Comparison of ENCODE assay signal across 16 cellular contexts in genomic region chrX:24020280-24020876, GRCh38. TPM values are rescaled to one million over a fixed set of nuclear protein-coding genes. Genes with fewer than 3 reads are reported as not detected.
DNase-seq lines count a peak whose midpoint lies in the region; ATAC-seq and TF ChIP-seq lines count a peak whose summit lies in the region.
"Had no signal": no experiment of that assay in that cellular context is flagged by ENCODE, and none has a peak within 500 bp of the region (broad histone marks: within the 10 kb centered on the region; RNA-seq: fewer than 3 reads in every experiment).

No MANE protein-coding gene starts in this region.

- CTCF ChIA-PET in activated CD8-positive, alpha-beta T cell treated with anti-CD3 and anti-CD28 coated beads, Interleukin-2, amount 10 ng/mL, durations not matched to agents 7 days and 5 days (lab: Charles Lee) = interaction anchor here (0.9 to 1.8 kb wide), 2 partner anchors 34 to 113 kb away, joined by 3 to 4 read pairs; partner anchors contain the start of genes APOO and CXorf58

- peak overlapping the region; percentile 40 for H3K4me3 Mint-ChIP-seq in activated CD8-positive, alpha-beta T cell treated with anti-CD3 and anti-CD28 coated beads, Interleukin-2, amount 10 ng/mL, durations not matched to agents 7 days and 5 days

- H3K27me3 Mint-ChIP-seq in activated CD8-positive, alpha-beta T cell treated with anti-CD3 and anti-CD28 coated beads, Interleukin-2, amount 10 ng/mL, durations not matched to agents 7 days and 5 days (ENCODE audit: low read depth) = no peaks in the 10 kb centered on the region

- peaks cover 36% of the 10 kb centered on the region for H3K4me1 Mint-ChIP-seq in activated CD8-positive, alpha-beta T cell treated with anti-CD3 and anti-CD28 coated beads, Interleukin-2, amount 10 ng/mL, durations not matched to agents 7 days and 5 days (ENCODE audit: low read depth)

- H3K27ac ChIP-seq in BLaER1 (no peak overlapping the region), left lung (no peak overlapping the region)
- H3K27ac ChIP-seq: adrenal gland, C4-2B had no signal

- H3K27me3 ChIP-seq in BLaER1 = no peaks in the 10 kb centered on the region
- H3K27me3 ChIP-seq in left lung = peaks cover 0 to 31% of the 10 kb centered on the region in 2 donors
- H3K27me3 ChIP-seq: adrenal gland had no signal

- peaks cover 42% of the 10 kb centered on the region for H3K36me3 Mint-ChIP-seq in activated CD8-positive, alpha-beta T cell treated with anti-CD3 and anti-CD28 coated beads, Interleukin-2, amount 10 ng/mL, durations not matched to agents 7 days and 5 days (ENCODE audit: low read depth)

- H4K20me1 ChIP-seq in BLaER1 = peaks cover 73% of the 10 kb centered on the region

- H3K9me3 Mint-ChIP-seq in activated CD8-positive, alpha-beta T cell treated with anti-CD3 and anti-CD28 coated beads, Interleukin-2, amount 10 ng/mL, durations not matched to agents 7 days and 5 days (ENCODE audit: insufficient read depth) = no peaks in the 10 kb centered on the region

- no peak for ATAC-seq in activated CD8-positive, alpha-beta T cell treated with anti-CD3 and anti-CD28 coated beads, Interleukin-2, amount 10 ng/mL, durations not matched to agents 7 days and 5 days
- ATAC-seq in left lung = no peak
- ATAC-seq in GM19023 (IDR thresholded peaks at IDR 0.05; ENCODE audit: unreplicated experiment) = no peak
- ATAC-seq: PC-3, right cardiac atrium had no signal

- no peak for TF ChIP-seq CTCF in fibroblast of mammary gland (conservative IDR thresholded peaks at IDR 0.05; ENCODE audit: control insufficient read depth, insufficient read depth, low read depth, low read length)
- TF ChIP-seq CTCF in left lung (IDR thresholded peaks at IDR 0.05) = no peak

- H3K9me3 ChIP-seq in BLaER1 (peaks cover 11% of the 10 kb centered on the region), left lung (no peaks in the 10 kb centered on the region)
- H3K9me3 ChIP-seq: adrenal gland had no signal

- DNase-seq in EH (ENCODE audit: low read depth) (peak; percentile 18), fibroblast of mammary gland (ENCODE audit: low read depth) (peak; percentile 31), globus pallidus (ENCODE audit: low spot score) (no peak), left lung (no peak), NCI-H82 treated with DMSO at 0.1 percent for 48 hours (lab: John Stamatoyannopoulos, UW; ENCODE audit: unreplicated experiment) (no peak)
- no peak for DNase-seq in activated CD8-positive, alpha-beta T cell treated with anti-CD3 and anti-CD28 coated beads, Interleukin-2, amount 10 ng/mL, durations not matched to agents 7 days and 5 days
- DNase-seq: activated CD4-positive, alpha-beta T cell treated with anti-CD3 and anti-CD28 coated beads for 4 hours; adrenal gland; NCI-H1048; NCI-H2227 treated with DMSO at 0.1 percent for 48 hours; PC-3; right cardiac atrium; SW 1271 had no signal

- no peak overlapping the region for H3K9ac ChIP-seq in BLaER1

- H3K36me3 ChIP-seq in BLaER1 (peaks cover 19% of the 10 kb centered on the region; the same call in 1 of the 2 replicates), left lung (no peaks in the 10 kb centered on the region)
- H3K36me3 ChIP-seq: adrenal gland had no signal

- no peak overlapping the region for H3K4me3 ChIP-seq in BLaER1
- no peak overlapping the region for H3K4me3 ChIP-seq in fibroblast of mammary gland (ENCODE audit: control insufficient read depth, low read depth, low read length)
- no peak overlapping the region for H3K4me3 ChIP-seq in left lung
- H3K4me3 ChIP-seq: adrenal gland had no signal

- H3K4me1 ChIP-seq in BLaER1 (peaks cover 25% of the 10 kb centered on the region), left lung (peaks cover 0 to 6% of the 10 kb centered on the region in 2 donors)

- intact Hi-C loops in left lung (cut with DNase I) = no loop called here

- peak overlapping the region; percentile 46 for H3K27ac Mint-ChIP-seq in activated CD8-positive, alpha-beta T cell treated with anti-CD3 and anti-CD28 coated beads, Interleukin-2, amount 10 ng/mL, durations not matched to agents 7 days and 5 days

- POLR2A ChIA-PET in activated CD8-positive, alpha-beta T cell treated with anti-CD3 and anti-CD28 coated beads, Interleukin-2, amount 10 ng/mL, durations not matched to agents 7 days and 5 days (lab: Charles Lee) = interaction anchor here (0.6 to 1.5 kb wide), 3 partner anchors 8 to 108 kb away, joined by 3 to 6 read pairs (median 5); no protein-coding TSS in a partner anchor

- peak overlapping the region; percentile 23; the same call in 1 of the 2 replicates for H3K4me2 ChIP-seq in BLaER1

RNA-seq across cellular contexts. Expression of gene KLHL15, which starts 6.6 kb away (rescaled TPM):
- total RNA-seq in activated CD8-positive, alpha-beta T cell treated with anti-CD3 and anti-CD28 coated beads, Interleukin-2, amount 10 ng/mL, durations not matched to agents 7 days and 5 days = 10 to 100 TPM; 10.1 to 11.1 TPM
- 1 to 10 TPM; 5.8 to 6.2 TPM for total RNA-seq in left lung

RNA-seq across cellular contexts. Expression of gene EIF2S3, which starts 34.4 kb away (rescaled TPM):
- 100 to 1,000 TPM; 187 to 197 TPM for total RNA-seq in activated CD8-positive, alpha-beta T cell treated with anti-CD3 and anti-CD28 coated beads, Interleukin-2, amount 10 ng/mL, durations not matched to agents 7 days and 5 days
- 100 to 1,000 TPM; 140 to 169 TPM for total RNA-seq in left lung

Comparison
In these comparisons a context has a peak if more than half of its experiments do, and no peak if none do; other contexts are left out.
1. DNase-seq: peak in EH (single experiment) and fibroblast of mammary gland (single experiment); none in activated CD8-positive, alpha-beta T cell treated with anti-CD3 and anti-CD28 coated beads, Interleukin-2, amount 10 ng/mL, durations not matched to agents 7 days and 5 days (single experiment), globus pallidus (single experiment), left lung (0 of 2) and NCI-H82 treated with DMSO at 0.1 percent for 48 hours (single experiment).